1 cellular context compared by ENCODE assay signal in the genomic region with DNA sequence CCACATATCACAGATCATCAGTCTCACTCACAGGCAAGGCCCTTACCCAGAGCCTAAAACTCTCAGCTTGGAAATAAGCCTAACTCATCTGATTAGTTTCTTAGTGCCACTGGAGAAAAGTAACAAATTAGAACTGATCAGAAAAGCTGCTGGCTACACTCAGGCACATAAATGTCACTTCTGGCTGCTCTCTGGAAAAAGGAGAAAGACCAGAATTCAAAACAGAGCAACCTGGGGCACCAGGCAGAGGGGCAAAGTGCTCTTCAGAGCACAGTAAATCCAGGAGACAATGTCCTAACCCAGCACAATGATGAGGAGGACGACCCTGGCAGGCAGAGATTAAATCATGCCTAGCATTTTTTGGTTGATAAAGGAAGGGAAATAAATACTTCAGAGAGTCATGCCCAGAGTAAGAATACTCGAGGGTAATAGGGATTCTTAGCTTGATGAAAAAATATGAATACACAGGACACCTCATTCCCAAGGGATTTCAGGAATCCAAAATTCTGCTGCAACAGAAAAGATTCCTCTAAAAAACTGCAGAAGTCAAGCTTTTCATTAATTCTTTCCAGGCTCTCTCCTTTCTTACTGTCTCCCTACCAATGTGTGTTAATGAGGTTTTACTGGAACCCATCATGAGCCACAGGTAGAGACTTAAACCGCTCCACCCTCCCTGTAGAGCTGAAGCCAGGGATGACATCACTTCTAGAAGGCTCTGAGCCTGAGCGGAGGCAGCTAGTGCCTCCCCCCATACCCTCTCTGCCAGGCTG.
TF ChIP-seq lines count a peak whose summit lies in the region.

No MANE protein-coding gene starts in this region.

TF ChIP-seq in IMR-90, 13 proteins besides CTCF, POLR2A, EP300 and RAD21 (continued from another document):
- TF ChIP-seq MXI1 (IDR thresholded peaks at IDR 0.05; ENCODE audit: borderline replicate concordance, low read depth, low read length): no peak
- no peak for TF ChIP-seq MAZ (IDR thresholded peaks at IDR 0.05; ENCODE audit: borderline replicate concordance, low read depth, low read length)
